In genomic region chr19:38803543-38803942, GRCh38 we compare ENCODE assay signal across 31 cellular contexts. TPM values are rescaled to one million over a fixed set of nuclear protein-coding genes. Genes with fewer than 3 reads are reported as not detected.
"Had no signal": no experiment of that assay in that cellular context is flagged by ENCODE, and none has a peak within 500 bp of the region (broad histone marks: within the 10 kb centered on the region; RNA-seq: fewer than 3 reads in every experiment).

No MANE protein-coding gene starts in this region.

- H3K36me3 Mint-ChIP-seq: natural killer cell treated with Interleukin-12 subunit alpha and Interleukin-12 subunit beta and Interleukin-15 and Interleukin-18, amount 100 ng/mL, for 72 hours had no signal

- H3K27ac ChIP-seq: left ventricle myocardium inferior, pancreas, prostate gland, tibial nerve, upper lobe of left lung had no signal

- H3K9me3 Mint-ChIP-seq: naive thymus-derived CD4-positive, alpha-beta T cell; natural killer cell treated with Interleukin-12 subunit alpha and Interleukin-12 subunit beta and Interleukin-15 and Interleukin-18, amount 100 ng/mL, for 72 hours; stimulated activated naive CD8-positive, alpha-beta T cell treated with anti-CD3 and anti-CD28 coated beads, Interleukin-15, amount 100 ng/mL, for 72 hours had no signal

- H3K36me3 ChIP-seq: heart left ventricle, pancreas, prostate gland had no signal

- H3K9me3 ChIP-seq: heart left ventricle, left ventricle myocardium inferior, mucosa of descending colon, pancreas, prostate gland, tibial nerve, upper lobe of left lung had no signal

- H3K4me3 ChIP-seq: heart left ventricle, left ventricle myocardium inferior, lung, mucosa of descending colon, pancreas, prostate gland, tibial nerve, upper lobe of left lung had no signal

- H3K4me1 ChIP-seq: pancreas, prostate gland, tibial nerve had no signal

- ATAC-seq: heart left ventricle; mucosa of descending colon; naive thymus-derived CD4-positive, alpha-beta T cell; natural killer cell treated with Interleukin-12 subunit alpha and Interleukin-12 subunit beta and Interleukin-15 and Interleukin-18, amount 100 ng/mL, for 72 hours; pancreas; right cardiac atrium; sciatic nerve; stimulated activated memory B cell treated with anti-CD40 and anti-IgM and Interleukin-4, amounts not matched to agents 10 μg/mL and 1 μg/mL and 100 μg/mL, for 72 hours; stimulated activated naive CD8-positive, alpha-beta T cell treated with anti-CD3 and anti-CD28 coated beads, Interleukin-15, amount 100 ng/mL, for 72 hours had no signal

- H3K27me3 ChIP-seq: heart left ventricle, pancreas, tibial nerve, upper lobe of left lung had no signal

- H3K27me3 Mint-ChIP-seq: naive thymus-derived CD4-positive, alpha-beta T cell; natural killer cell treated with Interleukin-12 subunit alpha and Interleukin-12 subunit beta and Interleukin-15 and Interleukin-18, amount 100 ng/mL, for 72 hours; stimulated activated memory B cell treated with anti-CD40 and anti-IgM and Interleukin-4, amounts not matched to agents 10 μg/mL and 1 μg/mL and 100 μg/mL, for 72 hours; stimulated activated naive CD8-positive, alpha-beta T cell treated with anti-CD3 and anti-CD28 coated beads, Interleukin-15, amount 100 ng/mL, for 72 hours had no signal

- H3K4me3 Mint-ChIP-seq: naive thymus-derived CD4-positive, alpha-beta T cell; natural killer cell treated with Interleukin-12 subunit alpha and Interleukin-12 subunit beta and Interleukin-15 and Interleukin-18, amount 100 ng/mL, for 72 hours; stimulated activated memory B cell treated with anti-CD40 and anti-IgM and Interleukin-4, amounts not matched to agents 10 μg/mL and 1 μg/mL and 100 μg/mL, for 72 hours; stimulated activated naive CD8-positive, alpha-beta T cell treated with anti-CD3 and anti-CD28 coated beads, Interleukin-15, amount 100 ng/mL, for 72 hours had no signal

- H3K27ac Mint-ChIP-seq: naive thymus-derived CD4-positive, alpha-beta T cell; natural killer cell treated with Interleukin-12 subunit alpha and Interleukin-12 subunit beta and Interleukin-15 and Interleukin-18, amount 100 ng/mL, for 72 hours; stimulated activated memory B cell treated with anti-CD40 and anti-IgM and Interleukin-4, amounts not matched to agents 10 μg/mL and 1 μg/mL and 100 μg/mL, for 72 hours had no signal

- DNase-seq: glutamatergic neuron; heart left ventricle; hypothalamus; left ventricle myocardium inferior; midbrain; naive thymus-derived CD4-positive, alpha-beta T cell; pancreas; retina; right cardiac atrium; small intestine; stimulated activated CD4-positive, alpha-beta T cell treated with anti-CD3 and anti-CD28 coated beads, Interleukin-1b, Interleukin-23, amount 100 ng/mL, for 48 hours; stimulated activated CD4-positive, alpha-beta T cell treated with anti-CD3 and anti-CD28 coated beads, Interleukin-2, amount 100 ng/mL, for 48 hours; stimulated activated CD4-positive, alpha-beta T cell treated with anti-CD3 and anti-CD28 coated beads, Interleukin-4, amount 100 ng/mL, for 4 hours; stimulated activated CD8-positive, alpha-beta memory T cell treated with anti-CD3 and anti-CD28 coated beads, Interleukin-4, amount 100 ng/mL, for 48 hours; stimulated activated naive CD4-positive, alpha-beta T cell treated with Interleukin-2 at 50 U/mL for 16 hours; stimulated activated naive CD8-positive, alpha-beta T cell treated with anti-CD3 and anti-CD28 coated beads, Interleukin-15, amount 100 ng/mL, for 72 hours; substantia nigra; upper lobe of left lung had no signal

RNA-seq across cellular contexts. Expression of gene LGALS4, which starts 9.2 kb away (rescaled TPM):
- total RNA-seq: kidney epithelial cell, myocyte, temporal lobe had no signal

RNA-seq across cellular contexts. Expression of gene LGALS7B, which starts 14.5 kb away (rescaled TPM):
- total RNA-seq: heart left ventricle; kidney epithelial cell; left ventricle myocardium inferior; mesenteric fat pad; mucosa of descending colon; myocyte; naive thymus-derived CD4-positive, alpha-beta T cell; natural killer cell treated with Interleukin-12 subunit alpha and Interleukin-12 subunit beta and Interleukin-15 and Interleukin-18, amount 100 ng/mL, for 72 hours; omental fat pad; pancreas; right cardiac atrium; sciatic nerve; tibial nerve had no signal
- polyA plus RNA-seq: heart left ventricle; naive thymus-derived CD4-positive, alpha-beta T cell; neural cell had no signal

RNA-seq across cellular contexts. Expression of gene LGALS7, which starts 30.2 kb away (rescaled TPM):
- total RNA-seq: heart left ventricle; kidney epithelial cell; left ventricle myocardium inferior; mesenteric fat pad; mucosa of descending colon; myocyte; naive thymus-derived CD4-positive, alpha-beta T cell; natural killer cell treated with Interleukin-12 subunit alpha and Interleukin-12 subunit beta and Interleukin-15 and Interleukin-18, amount 100 ng/mL, for 72 hours; omental fat pad; pancreas; prostate gland; sciatic nerve; tibial nerve; upper lobe of left lung had no signal
- polyA plus RNA-seq: naive thymus-derived CD4-positive, alpha-beta T cell; neural cell; pancreas; right cardiac atrium had no signal
